25 cellular contexts compared by ENCODE assay signal in the genomic region with DNA sequence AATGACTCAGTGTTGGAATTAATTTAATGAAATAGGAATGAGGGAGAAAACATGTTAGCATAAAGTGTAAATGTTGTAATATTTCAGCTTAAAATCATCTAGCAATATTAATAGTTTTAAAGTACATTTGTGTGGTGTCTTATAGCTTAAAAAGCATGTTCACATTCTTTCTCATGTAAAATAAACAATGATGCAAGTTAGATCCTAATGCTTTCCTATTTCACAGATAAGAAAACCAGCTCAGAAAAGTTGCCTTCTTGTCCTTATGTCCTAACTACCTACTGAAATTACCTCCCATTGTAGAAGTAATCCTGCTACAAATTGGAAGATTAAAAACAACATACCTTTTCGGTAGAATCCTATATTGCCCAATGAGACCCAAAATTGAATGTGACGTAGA.
"Had no signal": no experiment of that assay in that cellular context is flagged by ENCODE, and none has a peak within 500 bp of the region (broad histone marks: within the 10 kb centered on the region; RNA-seq: fewer than 3 reads in every experiment).

No MANE protein-coding gene starts in this region.

- H3K27ac ChIP-seq: left lung, lower lobe of right lung, ovary, right atrium auricular region, right lobe of liver, tibial nerve, vagina had no signal

- DNase-seq: hippocampal formation; kidney; left colon; left lung; lower lobe of right lung; mammary epithelial cell; mesenchymal stem cell; naive B cell; ovary; right lobe of liver; stimulated activated CD4-positive, alpha-beta T cell treated with anti-CD3 and anti-CD28 coated beads, Interleukin-1b, Interleukin-23, amount 100 ng/mL, for 48 hours; stimulated activated CD4-positive, alpha-beta T cell treated with anti-CD3 and anti-CD28 coated beads, Interleukin-2, amount 100 ng/mL, for 48 hours; stimulated activated CD4-positive, alpha-beta T cell treated with anti-CD3 and anti-CD28 coated beads, Interleukin-4, amount 100 ng/mL, for 4 hours; stimulated activated CD8-positive, alpha-beta memory T cell treated with anti-CD3 and anti-CD28 coated beads, Interleukin-4, amount 100 ng/mL, for 48 hours; stimulated activated naive CD4-positive, alpha-beta T cell treated with Interleukin-2 at 50 U/mL for 16 hours; stimulated activated naive CD8-positive, alpha-beta T cell treated with anti-CD3 and anti-CD28 coated beads, Interleukin-15, amount 100 ng/mL, for 72 hours; substantia nigra had no signal

- H3K4me3 Mint-ChIP-seq: naive B cell; nephron; stimulated activated memory B cell treated with anti-CD40 and anti-IgM and Interleukin-4, amounts not matched to agents 10 μg/mL and 1 μg/mL and 100 μg/mL, for 72 hours; stimulated activated naive CD8-positive, alpha-beta T cell treated with anti-CD3 and anti-CD28 coated beads, Interleukin-15, amount 100 ng/mL, for 72 hours; type B pancreatic cell had no signal

- ATAC-seq: left colon; left lung; lower lobe of right lung; right lobe of liver; stimulated activated memory B cell treated with anti-CD40 and anti-IgM and Interleukin-4, amounts not matched to agents 10 μg/mL and 1 μg/mL and 100 μg/mL, for 72 hours; stimulated activated naive CD8-positive, alpha-beta T cell treated with anti-CD3 and anti-CD28 coated beads, Interleukin-15, amount 100 ng/mL, for 72 hours had no signal

- H3K27me3 ChIP-seq: left lung, ovary, right atrium auricular region, right lobe of liver, tibial nerve, vagina had no signal

- H3K27ac Mint-ChIP-seq: naive B cell; nephron; progenitor cell of endocrine pancreas; stimulated activated memory B cell treated with anti-CD40 and anti-IgM and Interleukin-4, amounts not matched to agents 10 μg/mL and 1 μg/mL and 100 μg/mL, for 72 hours; stimulated activated naive CD8-positive, alpha-beta T cell treated with anti-CD3 and anti-CD28 coated beads, Interleukin-15, amount 100 ng/mL, for 72 hours; type B pancreatic cell had no signal

- H3K9me3 Mint-ChIP-seq: type B pancreatic cell had no signal

- H3K27me3 Mint-ChIP-seq: stimulated activated memory B cell treated with anti-CD40 and anti-IgM and Interleukin-4, amounts not matched to agents 10 μg/mL and 1 μg/mL and 100 μg/mL, for 72 hours; stimulated activated naive CD8-positive, alpha-beta T cell treated with anti-CD3 and anti-CD28 coated beads, Interleukin-15, amount 100 ng/mL, for 72 hours had no signal

- H3K36me3 Mint-ChIP-seq: type B pancreatic cell had no signal

- H3K4me3 ChIP-seq: left lung, lower lobe of right lung, ovary, right atrium auricular region, right lobe of liver, smooth muscle cell, tibial nerve, vagina had no signal

- H3K4me2 ChIP-seq: smooth muscle cell had no signal

- H3K4me1 Mint-ChIP-seq: naive B cell had no signal

- H3K36me3 ChIP-seq: left lung, lower lobe of right lung, ovary, right atrium auricular region, right lobe of liver, tibial nerve, vagina had no signal

- H3K9me3 ChIP-seq: lower lobe of right lung, ovary, right lobe of liver, tibial nerve, vagina had no signal
